28 cellular contexts compared by ENCODE assay signal in the genomic region with DNA sequence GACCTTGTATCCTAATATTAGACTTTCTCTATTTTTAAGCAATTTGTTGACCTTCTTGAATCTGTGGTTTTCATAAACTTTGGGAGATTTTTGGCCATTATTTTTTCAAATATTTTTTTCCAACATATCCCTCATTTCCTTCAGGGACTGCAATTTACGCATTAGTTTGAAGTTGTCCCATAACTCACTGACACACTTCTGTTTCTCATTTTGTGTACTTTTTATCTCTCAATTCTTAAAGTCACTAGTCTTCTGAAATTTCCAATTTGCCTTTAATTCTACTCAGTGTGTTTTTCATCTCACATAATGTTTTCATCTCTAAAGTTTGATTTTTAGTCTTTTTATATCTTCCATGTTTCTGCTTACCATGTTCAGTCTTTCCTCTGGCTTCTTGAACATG.
"Had no signal": no experiment of that assay in that cellular context is flagged by ENCODE, and none has a peak within 500 bp of the region (broad histone marks: within the 10 kb centered on the region; RNA-seq: fewer than 3 reads in every experiment).

No MANE protein-coding gene starts in this region.

- H3K27ac ChIP-seq: lower lobe of right lung, ovary, right atrium auricular region, right lobe of liver, testis, thyroid gland, transverse colon, upper lobe of left lung had no signal

- H3K4me1 ChIP-seq: left lung, lower lobe of right lung, right atrium auricular region, right lobe of liver, spleen, testis, thyroid gland, transverse colon, upper lobe of left lung, vagina had no signal

- H3K27me3 ChIP-seq: left lung, ovary, right atrium auricular region, right lobe of liver, spleen, testis, thyroid gland, transverse colon, upper lobe of left lung, vagina had no signal

- H3K9me3 ChIP-seq: left lung, lower lobe of right lung, mucosa of descending colon, ovary, right atrium auricular region, right lobe of liver, testis, thyroid gland, transverse colon, upper lobe of left lung, vagina had no signal

- H3K36me3 ChIP-seq: left lung, lower lobe of right lung, ovary, right atrium auricular region, right lobe of liver, spleen, thyroid gland, transverse colon, upper lobe of left lung, vagina had no signal

- DNase-seq: hypothalamus; immature natural killer cell; kidney; left colon; left lung; lower lobe of right lung; mammary epithelial cell; mesendoderm; mucosa of descending colon; naive thymus-derived CD4-positive, alpha-beta T cell; ovary; right lobe of liver; spleen; stimulated activated CD4-positive, alpha-beta T cell treated with anti-CD3 and anti-CD28 coated beads, Interleukin-2, amount 100 ng/mL, for 48 hours; stimulated activated CD4-positive, alpha-beta T cell treated with anti-CD3 and anti-CD28 coated beads, Interleukin-4, amount 100 ng/mL, for 4 hours; stimulated activated CD8-positive, alpha-beta memory T cell treated with anti-CD3 and anti-CD28 coated beads, Interleukin-4, amount 100 ng/mL, for 48 hours; stimulated activated naive CD4-positive, alpha-beta T cell treated with Interleukin-2 at 50 U/mL for 16 hours; stimulated activated naive CD8-positive, alpha-beta T cell treated with anti-CD3 and anti-CD28 coated beads, Interleukin-15, amount 100 ng/mL, for 72 hours; substantia nigra; testis; thyroid gland; transverse colon; upper lobe of left lung had no signal

- H3K4me3 ChIP-seq: left lung, lower lobe of right lung, mucosa of descending colon, ovary, right atrium auricular region, right lobe of liver, skin epidermis, spleen, testis, thyroid gland, transverse colon, upper lobe of left lung, vagina had no signal

- ATAC-seq: left colon; lower lobe of right lung; mucosa of descending colon; naive thymus-derived CD4-positive, alpha-beta T cell; natural killer cell treated with Interleukin-12 subunit alpha and Interleukin-12 subunit beta and Interleukin-15 and Interleukin-18, amount 100 ng/mL, for 72 hours; right lobe of liver; stimulated activated memory B cell treated with anti-CD40 and anti-IgM and Interleukin-4, amounts not matched to agents 10 μg/mL and 1 μg/mL and 100 μg/mL, for 72 hours; stimulated activated naive CD8-positive, alpha-beta T cell treated with anti-CD3 and anti-CD28 coated beads, Interleukin-15, amount 100 ng/mL, for 72 hours had no signal
